Comparison of ENCODE assay signal across 15 cellular contexts in genomic region chr20:8933391-8933807, GRCh38.
DNase-seq lines count a peak whose midpoint lies in the region; ATAC-seq, FAIRE-seq and TF ChIP-seq lines count a peak whose summit lies in the region.
"Had no signal": no experiment of that assay in that cellular context is flagged by ENCODE, and none has a peak within 500 bp of the region (broad histone marks: within the 10 kb centered on the region; RNA-seq: fewer than 3 reads in every experiment).

No MANE protein-coding gene starts in this region.

- DNase-seq in AG20443 (ENCODE audit: low spot score) (peak; percentile 22), NCI-H69 (lab: John Stamatoyannopoulos, UW) (peak; percentile 75), fibroblast of the aortic adventitia (ENCODE audit: low read depth) (peak; percentile 11), GM12892 (ENCODE audit: insufficient read length) (no peak)
- DNase-seq: activated naive CD4-positive, alpha-beta T cell treated with anti-CD3 and anti-CD28 coated beads, Interleukin-2, amount 50 U/mL, for 16 hours; hypothalamus; lower lobe of right lung; OCI-M1; spleen had no signal

- no peak overlapping the region for H3K4me3 Mint-ChIP-seq in nephron

- peaks cover 36% of the 10 kb centered on the region for H3K27me3 Mint-ChIP-seq in nephron (ENCODE audit: low read depth)

- no peak for TF ChIP-seq POLR2A in GM12892 (IDR thresholded peaks at IDR 0.05; ENCODE audit: low read depth, low read length)

- H3K36me3 Mint-ChIP-seq in nephron (ENCODE audit: low read depth) = no peaks in the 10 kb centered on the region

- peaks cover 6% of the 10 kb centered on the region for H3K9me3 Mint-ChIP-seq in nephron

- no peak for TF ChIP-seq CTCF in fibroblast of the aortic adventitia (IDR thresholded peaks at IDR 0.05; ENCODE audit: insufficient read depth, low read length)
- no peak for TF ChIP-seq CTCF in nephron (IDR thresholded peaks at IDR 0.05; ENCODE audit: unreplicated experiment in 3 of 3)

- ATAC-seq in HG03378 (IDR thresholded peaks at IDR 0.05; ENCODE audit: unreplicated experiment) = no peak
- no peak for ATAC-seq in GM18867 (IDR thresholded peaks at IDR 0.05; ENCODE audit: unreplicated experiment)
- ATAC-seq in GM19023 (IDR thresholded peaks at IDR 0.05; ENCODE audit: unreplicated experiment) = no peak
- ATAC-seq: lower lobe of right lung had no signal

- peak overlapping the region; percentile 38 to 84 (median 77) for H3K27ac Mint-ChIP-seq in nephron

- peaks cover 23% of the 10 kb centered on the region for H3K4me1 Mint-ChIP-seq in nephron

- H3K4me3 ChIP-seq in fibroblast of the aortic adventitia (ENCODE audit: low read depth, low read length) = no peak overlapping the region
- H3K4me3 ChIP-seq: lower lobe of right lung, spleen had no signal

- no peak for FAIRE-seq in GM12892 (lab: Jason Lieb, UNC)
- FAIRE-seq: endothelial cell of umbilical vein, HTR-8/SVneo had no signal
